21 cellular contexts compared by ENCODE assay signal in genomic region chr14:79144891-79145290, GRCh38.
"Had no signal": no experiment of that assay in that cellular context is flagged by ENCODE, and none has a peak within 500 bp of the region (broad histone marks: within the 10 kb centered on the region; RNA-seq: fewer than 3 reads in every experiment).

No MANE protein-coding gene starts in this region.

- DNase-seq: cortex of kidney; effector memory CD4-positive, alpha-beta T cell; foreskin keratinocyte; immature natural killer cell; left cardiac atrium; left ventricle myocardium inferior; lower lobe of right lung; natural killer cell; ovary; right cardiac atrium; stimulated activated CD4-positive, alpha-beta T cell treated with anti-CD3 and anti-CD28 coated beads, Interleukin-2, amount 100 ng/mL, for 48 hours; stimulated activated naive CD4-positive, alpha-beta T cell treated with Interleukin-2 at 50 U/mL for 16 hours; thyroid gland had no signal

- H3K36me3 ChIP-seq: esophagus muscularis mucosa, left ventricle myocardium inferior, lower lobe of right lung, neural progenitor cell, ovary, suprapubic skin, thyroid gland had no signal

- H3K4me1 ChIP-seq: esophagus muscularis mucosa, foreskin keratinocyte, left ventricle myocardium inferior, lower lobe of right lung, suprapubic skin, thyroid gland had no signal

- H3K27ac ChIP-seq: epithelial cell of prostate, esophagus muscularis mucosa, foreskin keratinocyte, left ventricle myocardium inferior, lower lobe of right lung, neural progenitor cell, ovary, suprapubic skin, thyroid gland had no signal

- H3K27me3 ChIP-seq: esophagus muscularis mucosa, foreskin keratinocyte, neural progenitor cell, ovary, suprapubic skin, thyroid gland had no signal

- FAIRE-seq: endometrium, keratinocyte, urothelium cell line had no signal

- ATAC-seq: foreskin keratinocyte, left cardiac atrium, lower lobe of right lung, natural killer cell, right cardiac atrium had no signal

- H3K4me3 ChIP-seq: esophagus muscularis mucosa, left ventricle myocardium inferior, lower lobe of right lung, neural progenitor cell, ovary, smooth muscle cell, suprapubic skin, thyroid gland had no signal

- H3K9me3 ChIP-seq: esophagus muscularis mucosa, left ventricle myocardium inferior, lower lobe of right lung, ovary, suprapubic skin, thyroid gland had no signal
